ENCODE assay signal across 29 cellular contexts in genomic region chr10:92309273-92309672, GRCh38.
"Had no signal": no experiment of that assay in that cellular context is flagged by ENCODE, and none has a peak within 500 bp of the region (broad histone marks: within the 10 kb centered on the region; RNA-seq: fewer than 3 reads in every experiment).

No MANE protein-coding gene starts in this region.

- H2AFZ ChIP-seq: neural progenitor cell had no signal

- H3K4me1 ChIP-seq: left lung, prostate gland, uterus had no signal

- H3K9me3 ChIP-seq: left lung, neutrophil, pancreas, prostate gland, sigmoid colon, tibial nerve, uterus had no signal

- H3K27me3 Mint-ChIP-seq: naive B cell; stimulated activated memory B cell treated with anti-CD40 and anti-IgM and Interleukin-4, amounts not matched to agents 10 μg/mL and 1 μg/mL and 100 μg/mL, for 72 hours; stimulated activated naive CD8-positive, alpha-beta T cell treated with anti-CD3 and anti-CD28 coated beads, Interleukin-15, amount 100 ng/mL, for 72 hours; type B pancreatic cell had no signal

- H3K4me3 ChIP-seq: left lung, lung, neural progenitor cell, pancreas, prostate gland, sigmoid colon, tibial nerve, uterus had no signal

- H3K4me2 ChIP-seq: neural progenitor cell had no signal

- H3K4me3 Mint-ChIP-seq: mesothelial cell of epicardium; naive B cell; natural killer cell; nephron progenitor cell; neural progenitor cell; stimulated activated memory B cell treated with anti-CD40 and anti-IgM and Interleukin-4, amounts not matched to agents 10 μg/mL and 1 μg/mL and 100 μg/mL, for 72 hours; stimulated activated naive CD8-positive, alpha-beta T cell treated with anti-CD3 and anti-CD28 coated beads, Interleukin-15, amount 100 ng/mL, for 72 hours; type B pancreatic cell had no signal

- H3K27ac ChIP-seq: left lung, neural progenitor cell, neutrophil, pancreas, prostate gland, sigmoid colon, tibial nerve, uterus had no signal

- H3K36me3 ChIP-seq: uterus had no signal

- H3K27ac Mint-ChIP-seq: neural progenitor cell; stimulated activated memory B cell treated with anti-CD40 and anti-IgM and Interleukin-4, amounts not matched to agents 10 μg/mL and 1 μg/mL and 100 μg/mL, for 72 hours; stimulated activated naive CD8-positive, alpha-beta T cell treated with anti-CD3 and anti-CD28 coated beads, Interleukin-15, amount 100 ng/mL, for 72 hours; type B pancreatic cell had no signal

- H3K36me3 Mint-ChIP-seq: natural killer cell had no signal

- DNase-seq: left colon; mesendoderm; naive B cell; natural killer cell; nephron progenitor cell; pancreas; posterior cingulate gyrus; retina; right cardiac atrium; sigmoid colon; small intestine; stimulated activated CD4-positive, alpha-beta T cell treated with anti-CD3 and anti-CD28 coated beads, Interleukin-1b, Interleukin-23, amount 100 ng/mL, for 48 hours; stimulated activated CD4-positive, alpha-beta T cell treated with anti-CD3 and anti-CD28 coated beads, Interleukin-2, amount 100 ng/mL, for 48 hours; stimulated activated CD4-positive, alpha-beta T cell treated with anti-CD3 and anti-CD28 coated beads, Interleukin-4, amount 100 ng/mL, for 4 hours; stimulated activated CD8-positive, alpha-beta memory T cell treated with anti-CD3 and anti-CD28 coated beads, Interleukin-4, amount 100 ng/mL, for 48 hours; stimulated activated naive CD4-positive, alpha-beta T cell treated with Interleukin-2 at 50 U/mL for 16 hours; stimulated activated naive CD8-positive, alpha-beta T cell treated with anti-CD3 and anti-CD28 coated beads, Interleukin-15, amount 100 ng/mL, for 72 hours; substantia nigra; uterus had no signal

- H3K9me3 Mint-ChIP-seq: mesothelial cell of epicardium; naive B cell; natural killer cell; nephron progenitor cell; neural progenitor cell; stimulated activated memory B cell treated with anti-CD40 and anti-IgM and Interleukin-4, amounts not matched to agents 10 μg/mL and 1 μg/mL and 100 μg/mL, for 72 hours; stimulated activated naive CD8-positive, alpha-beta T cell treated with anti-CD3 and anti-CD28 coated beads, Interleukin-15, amount 100 ng/mL, for 72 hours; type B pancreatic cell had no signal

- FAIRE-seq: keratinocyte, pancreas, small intestine had no signal

- H3K9ac ChIP-seq: neural progenitor cell had no signal

- H3K27me3 ChIP-seq: left lung, neural progenitor cell, neutrophil, pancreas, sigmoid colon, tibial nerve, uterus had no signal

- ATAC-seq: left colon; left lung; natural killer cell; pancreas; right cardiac atrium; stimulated activated memory B cell treated with anti-CD40 and anti-IgM and Interleukin-4, amounts not matched to agents 10 μg/mL and 1 μg/mL and 100 μg/mL, for 72 hours; stimulated activated naive CD8-positive, alpha-beta T cell treated with anti-CD3 and anti-CD28 coated beads, Interleukin-15, amount 100 ng/mL, for 72 hours had no signal
